22 cellular contexts compared by ENCODE assay signal in genomic region chr4:82447886-82448285, GRCh38.
"Had no signal": no experiment of that assay in that cellular context is flagged by ENCODE, and none has a peak within 500 bp of the region (broad histone marks: within the 10 kb centered on the region; RNA-seq: fewer than 3 reads in every experiment).

No MANE protein-coding gene starts in this region.

- H3K27me3 Mint-ChIP-seq: activated CD4-positive, alpha-beta T cell treated with anti-CD3 and anti-CD28 coated beads, Interleukin-2, amount 10 ng/mL, durations not matched to agents 7 days and 5 days; effector memory CD8-positive, alpha-beta T cell; natural killer cell treated with Interleukin-12 subunit alpha and Interleukin-12 subunit beta and Interleukin-15 and Interleukin-18, amount 100 ng/mL, for 72 hours; stimulated activated naive CD8-positive, alpha-beta T cell treated with anti-CD3 and anti-CD28 coated beads, Interleukin-15, Interleukin-2, amounts not matched to agents 100 ng/mL and 50 ng/mL, for 24 hours had no signal

- H3K4me3 Mint-ChIP-seq: activated CD4-positive, alpha-beta T cell treated with anti-CD3 and anti-CD28 coated beads, Interleukin-2, amount 10 ng/mL, durations not matched to agents 7 days and 5 days; activated naive CD4-positive, alpha-beta T cell treated with anti-CD3 and anti-CD28 coated beads for 36 hours; effector memory CD8-positive, alpha-beta T cell; natural killer cell treated with Interleukin-12 subunit alpha and Interleukin-12 subunit beta and Interleukin-15 and Interleukin-18, amount 100 ng/mL, for 72 hours; stimulated activated naive CD8-positive, alpha-beta T cell treated with anti-CD3 and anti-CD28 coated beads, Interleukin-15, Interleukin-2, amounts not matched to agents 100 ng/mL and 50 ng/mL, for 24 hours had no signal

- H3K4me1 ChIP-seq: adrenal gland, transverse colon, vagina had no signal

- ATAC-seq: effector memory CD8-positive, alpha-beta T cell; left lobe of liver; natural killer cell treated with Interleukin-12 subunit alpha and Interleukin-12 subunit beta and Interleukin-15 and Interleukin-18, amount 100 ng/mL, for 72 hours had no signal

- H3K9me3 ChIP-seq: adrenal gland, suprapubic skin, transverse colon, vagina had no signal

- H3K27ac ChIP-seq: adrenal gland, epithelial cell of prostate, suprapubic skin, transverse colon, vagina had no signal

- H3K27ac Mint-ChIP-seq: activated CD4-positive, alpha-beta T cell treated with anti-CD3 and anti-CD28 coated beads, Interleukin-2, amount 10 ng/mL, durations not matched to agents 7 days and 5 days; activated naive CD4-positive, alpha-beta T cell treated with anti-CD3 and anti-CD28 coated beads for 36 hours; natural killer cell treated with Interleukin-12 subunit alpha and Interleukin-12 subunit beta and Interleukin-15 and Interleukin-18, amount 100 ng/mL, for 72 hours; stimulated activated naive CD8-positive, alpha-beta T cell treated with anti-CD3 and anti-CD28 coated beads, Interleukin-15, Interleukin-2, amounts not matched to agents 100 ng/mL and 50 ng/mL, for 24 hours had no signal

- H3K4me3 ChIP-seq: adrenal gland, lung, suprapubic skin, transverse colon, vagina had no signal

- DNase-seq: activated CD4-positive, alpha-beta T cell treated with anti-CD3 and anti-CD28 coated beads, Interleukin-2, amount 10 ng/mL, durations not matched to agents 7 days and 5 days; activated CD4-positive, CD25-positive, alpha-beta regulatory T cell; activated CD8-positive, alpha-beta memory T cell treated with anti-CD3 and anti-CD28 coated beads for 24 hours; activated CD8-positive, alpha-beta memory T cell treated with anti-CD3 and anti-CD28 coated beads, Interleukin-2, amount 50 U/mL, for 48 hours; activated naive CD4-positive, alpha-beta T cell treated with anti-CD3 and anti-CD28 coated beads for 36 hours; adrenal gland; dermis blood vessel endothelial cell; effector memory CD8-positive, alpha-beta T cell; foreskin fibroblast; hippocampal formation; islet precursor cell; nucleus accumbens; posterior cingulate gyrus; SW 1271; transverse colon had no signal

- H3K27me3 ChIP-seq: adrenal gland, suprapubic skin, transverse colon, vagina had no signal

- H3K9me3 Mint-ChIP-seq: activated CD4-positive, alpha-beta T cell treated with anti-CD3 and anti-CD28 coated beads, Interleukin-2, amount 10 ng/mL, durations not matched to agents 7 days and 5 days; activated naive CD4-positive, alpha-beta T cell treated with anti-CD3 and anti-CD28 coated beads for 36 hours; effector memory CD8-positive, alpha-beta T cell; natural killer cell treated with Interleukin-12 subunit alpha and Interleukin-12 subunit beta and Interleukin-15 and Interleukin-18, amount 100 ng/mL, for 72 hours; stimulated activated naive CD8-positive, alpha-beta T cell treated with anti-CD3 and anti-CD28 coated beads, Interleukin-15, Interleukin-2, amounts not matched to agents 100 ng/mL and 50 ng/mL, for 24 hours had no signal
